Comparison of ENCODE assay signal across 8 cellular contexts in the genomic region with DNA sequence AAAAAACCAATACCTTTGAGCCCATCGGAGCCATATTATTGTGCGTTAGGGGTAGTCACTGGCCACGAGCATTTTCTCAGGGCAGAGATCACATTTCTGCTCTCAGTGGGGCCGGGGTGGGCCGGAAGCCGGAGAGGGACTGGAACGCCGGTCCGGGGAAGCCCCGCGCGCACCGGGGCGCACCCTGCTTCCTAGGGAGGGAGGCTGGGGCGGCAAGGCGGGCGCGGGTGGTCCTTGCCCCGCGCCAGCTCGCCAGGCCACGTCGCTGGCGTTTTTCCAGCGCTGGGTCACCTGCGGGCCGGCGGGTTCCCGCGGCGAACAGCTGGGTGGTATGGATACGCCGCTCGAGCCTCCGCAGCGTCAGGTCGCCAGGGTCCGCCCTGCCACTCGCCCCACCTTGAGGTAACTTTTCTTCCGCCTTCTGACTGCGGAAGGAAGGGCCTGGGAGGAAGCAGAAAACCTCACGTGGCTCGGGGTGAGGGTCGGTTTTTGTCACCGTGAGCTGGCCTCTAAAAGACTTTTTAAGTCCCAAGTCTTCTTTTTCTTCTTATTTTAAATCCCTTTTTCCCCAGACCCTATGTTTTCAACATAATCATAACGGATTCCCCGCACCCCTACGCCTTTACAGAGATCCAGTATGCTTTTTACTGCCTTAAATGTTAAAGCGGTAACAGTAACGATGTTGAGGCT. TPM values are rescaled to one million over a fixed set of nuclear protein-coding genes. Genes with fewer than 3 reads are reported as not detected.
DNase-seq lines count a peak whose midpoint lies in the region; ATAC-seq, FAIRE-seq and TF ChIP-seq lines count a peak whose summit lies in the region.

No MANE protein-coding gene starts in this region.

- H3K27me3 ChIP-seq in astrocyte (ENCODE audit: insufficient read depth, low read length) = no peaks in the 10 kb centered on the region

- peaks cover 19% of the 10 kb centered on the region for H3K36me3 Mint-ChIP-seq in astrocyte (ENCODE audit: low read depth, unreplicated experiment)

- H2AFZ ChIP-seq in astrocyte (ENCODE audit: low read depth, low read length) = peak overlapping the region; percentile 75

- peaks cover 6% of the 10 kb centered on the region for H3K27me3 Mint-ChIP-seq in astrocyte (ENCODE audit: low read depth, unreplicated experiment)

- H3K9me3 Mint-ChIP-seq in astrocyte (ENCODE audit: unreplicated experiment) = no peaks in the 10 kb centered on the region

- H3K4me3 Mint-ChIP-seq in astrocyte (ENCODE audit: unreplicated experiment) = peak overlapping the region; percentile 68

- peak overlapping the region; percentile 84 for H3K4me2 ChIP-seq in astrocyte (ENCODE audit: low read length)

- peaks cover 24% of the 10 kb centered on the region for H3K4me1 ChIP-seq in astrocyte (ENCODE audit: insufficient read depth, low read length)

- H3K4me3 ChIP-seq in astrocyte (ENCODE audit: insufficient read depth, low read depth, low read length) = peak overlapping the region; percentile 47

- H3K27ac ChIP-seq in astrocyte (ENCODE audit: low read depth, low read length) = peak overlapping the region; percentile 79

- peak overlapping the region; percentile 77 for H3K9ac ChIP-seq in astrocyte (ENCODE audit: low read length)

- peak; percentile 37 for ATAC-seq in GM19468 (IDR thresholded peaks at IDR 0.05; ENCODE audit: extremely low read depth, unreplicated experiment)

- H4K20me1 ChIP-seq in astrocyte (ENCODE audit: insufficient read depth, low read length) = peaks cover 21% of the 10 kb centered on the region

- DNase-seq in COLO668 (lab: John Stamatoyannopoulos, UW; ENCODE audit: unreplicated experiment) (peak; percentile 61), HT-29 (ENCODE audit: low spot score) (peak; percentile 87), T-helper 1 cell (peak; percentile 61 to 85 (median 69)), astrocyte (ENCODE audit: low read depth) (no peak), iPS-NIHi7 (ENCODE audit: extremely low spot score) (peak; percentile 46), NCI-H1694 (lab: John Stamatoyannopoulos, UW) (no peak)
- DNase-seq in stimulated activated CD4-positive, alpha-beta T cell treated with anti-CD3 and anti-CD28 coated beads, Interleukin-12 subunit alpha, Interleukin-12 subunit beta, amount 100 ng/mL, for 48 hours (ENCODE audit: low read depth in 2 of 3, low spot score in 1 of 3) = peak; percentile 65 to 73 (median 69)

- peaks cover 4% of the 10 kb centered on the region for H3K4me1 Mint-ChIP-seq in astrocyte (ENCODE audit: low read depth, unreplicated experiment)

- no peak for FAIRE-seq in astrocyte (lab: Jason Lieb, UNC)

- no peak for TF ChIP-seq CTCF in astrocyte (IDR thresholded peaks at IDR 0.05; ENCODE audit: insufficient read depth, low read depth, low read length)

- peaks cover 14% of the 10 kb centered on the region for H3K36me3 ChIP-seq in astrocyte (ENCODE audit: insufficient read depth, low read length)

- H3K9me3 ChIP-seq in astrocyte (ENCODE audit: insufficient read depth, low read depth, low read length) = no peaks in the 10 kb centered on the region

- H3K79me2 ChIP-seq in astrocyte (ENCODE audit: insufficient read depth, low read length) = peaks cover 22% of the 10 kb centered on the region

- H3K27ac Mint-ChIP-seq in astrocyte (ENCODE audit: unreplicated experiment) = peak overlapping the region; percentile 69

RNA-seq across cellular contexts. Expression of a gene that starts 2.7 kb away (rescaled TPM):
- 7,514 and 7,960 TPM in 2 replicates for total RNA-seq in HT-29 (2014; rRNA removed; shearing (Covaris generic))
- 7,239 and 8,216 TPM in 2 replicates for total RNA-seq in astrocyte

Comparison
In these comparisons a context has a peak if more than half of its experiments do, and no peak if none do; other contexts are left out.
1. DNase-seq: peak in COLO668 (single experiment), HT-29 (single experiment), T-helper 1 cell (5 of 5), iPS-NIHi7 (single experiment) and stimulated activated CD4-positive, alpha-beta T cell treated with anti-CD3 and anti-CD28 coated beads, Interleukin-12 subunit alpha, Interleukin-12 subunit beta, amount 100 ng/mL, for 48 hours (3 of 3); none in astrocyte (single experiment) and NCI-H1694 (single experiment).